In the genomic region with DNA sequence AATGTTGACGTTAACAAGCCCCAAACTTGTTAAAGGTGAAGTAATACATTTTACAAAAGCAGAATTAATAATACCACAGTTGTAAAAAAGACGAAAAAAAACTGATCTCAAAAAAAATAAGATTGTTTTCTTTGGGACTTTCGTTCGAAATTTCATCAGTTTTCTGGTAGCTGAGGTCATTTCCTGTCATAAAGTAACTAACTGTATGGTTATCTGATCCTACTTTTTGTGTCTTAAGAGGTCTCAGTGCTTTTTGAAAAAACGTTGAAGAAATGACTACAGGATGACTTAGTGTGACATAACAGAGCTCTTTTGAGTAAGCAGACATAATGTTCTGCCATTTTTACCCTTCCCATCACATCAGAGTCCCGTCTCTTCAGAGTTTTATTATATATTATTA, we compare ENCODE assay signal across 1 cellular context.
TF ChIP-seq lines count a peak whose summit lies in the region.

No MANE protein-coding gene starts in this region.

TF ChIP-seq in IMR-90, 13 proteins besides CTCF, POLR2A, EP300 and RAD21:
- TF ChIP-seq RCOR1 (IDR thresholded peaks at IDR 0.05; ENCODE audit: insufficient replicate concordance, low read length): no peak
- TF ChIP-seq RFX5 (IDR thresholded peaks at IDR 0.05; ENCODE audit: low read depth, low read length): no peak
- TF ChIP-seq BHLHE40 (IDR thresholded peaks at IDR 0.05; ENCODE audit: low read depth, low read length): no peak
- TF ChIP-seq MXI1 (IDR thresholded peaks at IDR 0.05; ENCODE audit: borderline replicate concordance, low read depth, low read length): no peak
- no peak for TF ChIP-seq SMC3 (IDR thresholded peaks at IDR 0.05; ENCODE audit: low read depth, low read length)
- no peak for TF ChIP-seq CHD1 (IDR thresholded peaks at IDR 0.05; ENCODE audit: low read depth, low read length)
- TF ChIP-seq, protein P1, sequence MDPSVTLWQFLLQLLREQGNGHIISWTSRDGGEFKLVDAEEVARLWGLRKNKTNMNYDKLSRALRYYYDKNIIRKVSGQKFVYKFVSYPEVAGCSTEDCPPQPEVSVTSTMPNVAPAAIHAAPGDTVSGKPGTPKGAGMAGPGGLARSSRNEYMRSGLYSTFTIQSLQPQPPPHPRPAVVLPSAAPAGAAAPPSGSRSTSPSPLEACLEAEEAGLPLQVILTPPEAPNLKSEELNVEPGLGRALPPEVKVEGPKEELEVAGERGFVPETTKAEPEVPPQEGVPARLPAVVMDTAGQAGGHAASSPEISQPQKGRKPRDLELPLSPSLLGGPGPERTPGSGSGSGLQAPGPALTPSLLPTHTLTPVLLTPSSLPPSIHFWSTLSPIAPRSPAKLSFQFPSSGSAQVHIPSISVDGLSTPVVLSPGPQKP (IDR thresholded peaks at IDR 0.05; ENCODE audit: borderline replicate concordance, low read depth, low read length): no peak
- TF ChIP-seq MAZ (IDR thresholded peaks at IDR 0.05; ENCODE audit: borderline replicate concordance, low read depth, low read length): no peak
- no peak for TF ChIP-seq NFE2L2 (IDR thresholded peaks at IDR 0.05; ENCODE audit: low read depth, low read length)
- TF ChIP-seq FOS (IDR thresholded peaks at IDR 0.05; ENCODE audit: low read depth, low read length): no peak
- TF ChIP-seq, protein P2, sequence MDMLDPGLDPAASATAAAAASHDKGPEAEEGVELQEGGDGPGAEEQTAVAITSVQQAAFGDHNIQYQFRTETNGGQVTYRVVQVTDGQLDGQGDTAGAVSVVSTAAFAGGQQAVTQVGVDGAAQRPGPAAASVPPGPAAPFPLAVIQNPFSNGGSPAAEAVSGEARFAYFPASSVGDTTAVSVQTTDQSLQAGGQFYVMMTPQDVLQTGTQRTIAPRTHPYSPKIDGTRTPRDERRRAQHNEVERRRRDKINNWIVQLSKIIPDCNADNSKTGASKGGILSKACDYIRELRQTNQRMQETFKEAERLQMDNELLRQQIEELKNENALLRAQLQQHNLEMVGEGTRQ (IDR thresholded peaks at IDR 0.05; ENCODE audit: low read depth, low read length): no peak
- TF ChIP-seq CEBPB (IDR thresholded peaks at IDR 0.05; ENCODE audit: low read depth, low read length): no peak
- no peak for TF ChIP-seq MAFK (IDR thresholded peaks at IDR 0.05; ENCODE audit: low read depth, low read length)
